ENCODE assay signal across 11 cellular contexts in the genomic region with DNA sequence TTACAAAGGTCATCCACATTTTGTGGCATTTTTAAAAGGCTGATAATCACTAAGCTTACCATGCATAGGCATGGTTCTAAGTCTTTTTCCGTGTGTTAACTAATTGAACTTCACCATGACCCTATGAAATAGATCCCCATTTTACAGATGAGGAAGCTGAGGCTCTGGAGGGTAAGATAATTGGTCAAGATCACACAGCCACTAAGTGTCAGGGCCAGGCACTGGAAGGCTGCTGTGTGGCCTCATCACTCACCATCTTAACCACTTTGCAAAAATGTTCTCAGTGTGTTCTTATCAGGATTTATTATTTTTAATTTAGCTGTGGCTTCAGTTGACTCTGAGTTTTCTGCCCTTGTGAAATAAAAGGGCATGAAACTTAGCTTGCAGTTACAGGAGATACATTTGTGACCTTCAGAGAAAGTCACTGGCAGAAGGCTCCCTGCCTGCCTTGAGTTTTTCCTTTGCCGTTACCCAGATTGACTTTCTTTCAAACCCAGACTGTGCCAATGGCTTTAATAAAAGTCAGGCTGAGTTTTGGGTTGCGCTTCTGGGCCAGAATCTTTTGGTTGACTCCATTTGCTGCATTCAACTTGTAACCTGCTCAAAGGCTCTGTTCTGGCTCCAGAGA.
"Had no signal": no experiment of that assay in that cellular context is flagged by ENCODE, and none has a peak within 500 bp of the region (broad histone marks: within the 10 kb centered on the region; RNA-seq: fewer than 3 reads in every experiment).

No MANE protein-coding gene starts in this region.

- H3K27ac ChIP-seq: coronary artery, tibial artery, uterus had no signal

- H3K27me3 ChIP-seq: tibial artery, uterus had no signal

- H3K4me1 ChIP-seq: tibial artery, uterus had no signal

- H3K27me3 Mint-ChIP-seq: activated CD4-positive, alpha-beta T cell treated with anti-CD3 and anti-CD28 coated beads, Interleukin-2, amount 10 ng/mL, durations not matched to agents 24 days and 14 days; naive thymus-derived CD4-positive, alpha-beta T cell; T-helper 17 cell had no signal

- ATAC-seq: T-helper 17 cell, WTC11 had no signal

- H3K4me3 Mint-ChIP-seq: activated CD4-positive, alpha-beta T cell treated with anti-CD3 and anti-CD28 coated beads, Interleukin-2, amount 10 ng/mL, durations not matched to agents 24 days and 14 days; naive thymus-derived CD4-positive, alpha-beta T cell; T-helper 17 cell; WTC11 had no signal

- DNase-seq: activated CD4-positive, alpha-beta T cell treated with anti-CD3 and anti-CD28 coated beads, Interleukin-2, amount 10 ng/mL, durations not matched to agents 24 days and 14 days; activated effector memory CD4-positive, alpha-beta T cell treated with anti-CD3 and anti-CD28 coated beads, Interleukin-2, amount 50 U/mL, for 16 hours; central memory CD4-positive, alpha-beta T cell; effector CD4-positive, alpha-beta T cell; hippocampal formation; naive thymus-derived CD4-positive, alpha-beta T cell; T-helper 17 cell; tibial artery; uterus had no signal

- H3K36me3 ChIP-seq: uterus had no signal

- H3K27ac Mint-ChIP-seq: activated CD4-positive, alpha-beta T cell treated with anti-CD3 and anti-CD28 coated beads, Interleukin-2, amount 10 ng/mL, durations not matched to agents 24 days and 14 days; T-helper 17 cell; WTC11 had no signal

- H3K4me3 ChIP-seq: coronary artery, tibial artery, uterus had no signal

- H3K4me1 Mint-ChIP-seq: WTC11 had no signal
